In the genomic region with DNA sequence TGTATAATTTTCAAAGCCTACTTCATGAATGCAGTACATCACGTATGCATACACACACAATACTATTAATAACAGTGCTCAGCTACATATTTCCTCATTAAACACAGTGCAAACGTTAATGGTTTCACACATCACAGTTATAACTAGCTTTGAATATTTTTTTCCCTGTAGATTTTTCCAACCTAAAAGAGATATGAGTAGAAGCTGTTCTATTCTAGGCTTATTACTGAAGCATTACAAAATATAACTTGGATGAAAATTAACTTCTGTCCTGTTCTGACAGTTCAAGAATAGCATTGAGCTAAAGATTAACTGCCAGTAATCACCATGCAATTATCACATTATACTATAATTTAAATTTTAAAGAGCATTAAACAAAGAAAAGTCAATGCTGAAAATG, we compare ENCODE assay signal across 14 cellular contexts. TPM values are rescaled to one million over a fixed set of nuclear protein-coding genes. Genes with fewer than 3 reads are reported as not detected.
DNase-seq lines count a peak whose midpoint lies in the region; ATAC-seq and TF ChIP-seq lines count a peak whose summit lies in the region.
"Had no signal": no experiment of that assay in that cellular context is flagged by ENCODE, and none has a peak within 500 bp of the region (broad histone marks: within the 10 kb centered on the region; RNA-seq: fewer than 3 reads in every experiment).

No MANE protein-coding gene starts in this region.

- ATAC-seq in GM19397 (IDR thresholded peaks at IDR 0.05; ENCODE audit: unreplicated experiment), result peak; percentile 3
- peak; percentile 26 for ATAC-seq in HG02943 (IDR thresholded peaks at IDR 0.05; ENCODE audit: low read depth, unreplicated experiment)
- no peak for ATAC-seq in body of pancreas
- ATAC-seq in stimulated activated naive B cell treated with anti-CD40 and anti-IgM and Interleukin-4, amounts not matched to agents 10 μg/mL and 1 μg/mL and 100 μg/mL, for 72 hours (replicated peaks), result peak in 1 of 2 donors; percentile 22
- ATAC-seq in sciatic nerve, result no peak
- ATAC-seq: activated CD8-positive, alpha-beta T cell treated with anti-CD3 and anti-CD28 coated beads for 36 hours; stimulated activated effector memory CD8-positive, alpha-beta T cell treated with anti-CD3 and anti-CD28 coated beads, Interleukin-12 subunit alpha, Interleukin-12 subunit beta, amount 100 ng/mL, for 72 hours had no signal

- peak overlapping the region; percentile 51 for H3K27ac Mint-ChIP-seq in stimulated activated naive B cell treated with anti-CD40 and anti-IgM and Interleukin-4, amounts not matched to agents 10 μg/mL and 1 μg/mL and 100 μg/mL, for 72 hours
- H3K27ac Mint-ChIP-seq: activated CD8-positive, alpha-beta T cell treated with anti-CD3 and anti-CD28 coated beads for 36 hours; activated naive CD4-positive, alpha-beta T cell treated with anti-CD3 and anti-CD28 coated beads, Interleukin-2, amount 10 ng/mL, durations not matched to agents 7 days and 5 days; stimulated activated effector memory CD8-positive, alpha-beta T cell treated with anti-CD3 and anti-CD28 coated beads, Interleukin-12 subunit alpha, Interleukin-12 subunit beta, amount 100 ng/mL, for 72 hours had no signal

- 16 to 23% methylated on average over 2 of the region's 2 CpGs for WGBS in body of pancreas, 2 donors

- peaks cover 60% of the 10 kb centered on the region for H3K4me1 ChIP-seq in body of pancreas

- peaks cover 31 to 48% of the 10 kb centered on the region in 2 donors for H3K36me3 Mint-ChIP-seq in stimulated activated naive B cell treated with anti-CD40 and anti-IgM and Interleukin-4, amounts not matched to agents 10 μg/mL and 1 μg/mL and 100 μg/mL, for 72 hours

- no peak for DNase-seq in body of pancreas
- DNase-seq in stimulated activated naive B cell treated with anti-CD40 and anti-IgM and Interleukin-4, amounts not matched to agents 10 μg/mL and 1 μg/mL and 100 μg/mL, for 72 hours, result no peak
- no peak for DNase-seq in sciatic nerve (ENCODE audit: low spot score)
- no peak for DNase-seq in NCI-H345 treated with DMSO at 0.1 percent for 48 hours (lab: John Stamatoyannopoulos, UW; ENCODE audit: unreplicated experiment)
- DNase-seq in NCI-H1105 (lab: John Stamatoyannopoulos, UW), result no peak
- DNase-seq: activated CD8-positive, alpha-beta T cell treated with anti-CD3 and anti-CD28 coated beads for 36 hours; activated naive CD4-positive, alpha-beta T cell treated with anti-CD3 and anti-CD28 coated beads, Interleukin-2, amount 10 ng/mL, durations not matched to agents 7 days and 5 days; CD8-positive, alpha-beta memory T cell; NCI-H1694 treated with DMSO at 0.1 percent for 48 hours had no signal

- H3K4me1 Mint-ChIP-seq in stimulated activated naive B cell treated with anti-CD40 and anti-IgM and Interleukin-4, amounts not matched to agents 10 μg/mL and 1 μg/mL and 100 μg/mL, for 72 hours, result peaks cover 33 to 59% of the 10 kb centered on the region in 2 donors

- no peaks in the 10 kb centered on the region for H3K27me3 Mint-ChIP-seq in stimulated activated naive B cell treated with anti-CD40 and anti-IgM and Interleukin-4, amounts not matched to agents 10 μg/mL and 1 μg/mL and 100 μg/mL, for 72 hours
- H3K27me3 Mint-ChIP-seq: activated CD8-positive, alpha-beta T cell treated with anti-CD3 and anti-CD28 coated beads for 36 hours; activated naive CD4-positive, alpha-beta T cell treated with anti-CD3 and anti-CD28 coated beads, Interleukin-2, amount 10 ng/mL, durations not matched to agents 7 days and 5 days; CD8-positive, alpha-beta memory T cell had no signal

- no peaks in the 10 kb centered on the region for H3K9me3 ChIP-seq in body of pancreas
- H3K9me3 ChIP-seq: neutrophil had no signal

- H3K27me3 ChIP-seq in body of pancreas, result no peaks in the 10 kb centered on the region
- H3K27me3 ChIP-seq: neutrophil had no signal

- no peak for TF ChIP-seq CTCF in body of pancreas (IDR thresholded peaks at IDR 0.05)

- H3K9me3 Mint-ChIP-seq in stimulated activated naive B cell treated with anti-CD40 and anti-IgM and Interleukin-4, amounts not matched to agents 10 μg/mL and 1 μg/mL and 100 μg/mL, for 72 hours, result no peaks in the 10 kb centered on the region
- H3K9me3 Mint-ChIP-seq: activated CD8-positive, alpha-beta T cell treated with anti-CD3 and anti-CD28 coated beads for 36 hours; activated naive CD4-positive, alpha-beta T cell treated with anti-CD3 and anti-CD28 coated beads, Interleukin-2, amount 10 ng/mL, durations not matched to agents 7 days and 5 days; CD8-positive, alpha-beta memory T cell; stimulated activated effector memory CD8-positive, alpha-beta T cell treated with anti-CD3 and anti-CD28 coated beads, Interleukin-12 subunit alpha, Interleukin-12 subunit beta, amount 100 ng/mL, for 72 hours had no signal

- TF ChIP-seq POLR2A in body of pancreas (IDR thresholded peaks at IDR 0.05), result no peak

- H3K27ac ChIP-seq in body of pancreas, result peak overlapping the region in 3 of 4 donors; percentile 47 to 69 (median 65)
- H3K27ac ChIP-seq: neutrophil had no signal

- no peaks in the 10 kb centered on the region for H3K36me3 ChIP-seq in body of pancreas (replicated peaks in 1 of 2; ENCODE audit: insufficient read depth in 1 of 2, low read depth in 2 of 2)

- peak overlapping the region; percentile 32 to 41 for H3K4me3 Mint-ChIP-seq in stimulated activated naive B cell treated with anti-CD40 and anti-IgM and Interleukin-4, amounts not matched to agents 10 μg/mL and 1 μg/mL and 100 μg/mL, for 72 hours
- H3K4me3 Mint-ChIP-seq: activated CD8-positive, alpha-beta T cell treated with anti-CD3 and anti-CD28 coated beads for 36 hours; activated naive CD4-positive, alpha-beta T cell treated with anti-CD3 and anti-CD28 coated beads, Interleukin-2, amount 10 ng/mL, durations not matched to agents 7 days and 5 days; CD8-positive, alpha-beta memory T cell; stimulated activated effector memory CD8-positive, alpha-beta T cell treated with anti-CD3 and anti-CD28 coated beads, Interleukin-12 subunit alpha, Interleukin-12 subunit beta, amount 100 ng/mL, for 72 hours had no signal

- H3K4me3 ChIP-seq in body of pancreas, result no peak overlapping the region
- H3K4me3 ChIP-seq: K562 had no signal

- intact Hi-C loops in body of pancreas (cut with DNase I) (no loop called here), sciatic nerve (cut with DNase I) (no loop called here)

RNA-seq across cellular contexts. Expression of a gene that starts 6.2 kb away (rescaled TPM):
- total RNA-seq in body of pancreas (10 to 100 TPM; 33.9 to 55.3 TPM), sciatic nerve (95.8 TPM)

Comparison
In these comparisons a context has a peak if more than half of its experiments do, and no peak if none do; other contexts are left out.
1. ATAC-seq: peak in GM19397 (single experiment) and HG02943 (single experiment); none in body of pancreas (single experiment) and sciatic nerve (single experiment).